In genomic region chr7:116857052-116857451, GRCh38 we compare ENCODE assay signal across 22 cellular contexts.
"Had no signal": no experiment of that assay in that cellular context is flagged by ENCODE, and none has a peak within 500 bp of the region (broad histone marks: within the 10 kb centered on the region; RNA-seq: fewer than 3 reads in every experiment).

No MANE protein-coding gene starts in this region.

- H3K36me3 Mint-ChIP-seq: memory B cell had no signal

- H3K4me3 ChIP-seq: coronary artery, dorsolateral prefrontal cortex, esophagus muscularis mucosa, gastrocnemius medialis, heart left ventricle, hepatocyte, left lung, lower lobe of right lung had no signal

- H3K27ac Mint-ChIP-seq: memory B cell had no signal

- H3K36me3 ChIP-seq: esophagus muscularis mucosa, gastrocnemius medialis, heart left ventricle, left lung, lower lobe of right lung had no signal

- H2AFZ ChIP-seq: hepatocyte had no signal

- H3K9me3 ChIP-seq: esophagus muscularis mucosa, gastrocnemius medialis, heart left ventricle, left lung, lower lobe of right lung had no signal

- H3K9me3 Mint-ChIP-seq: memory B cell had no signal

- FAIRE-seq: colon, endothelial cell of umbilical vein, islet of Langerhans, keratinocyte had no signal

- ATAC-seq: foreskin keratinocyte, gastrocnemius medialis, heart left ventricle, left cardiac atrium, left lung, left ventricle myocardium superior, lower lobe of right lung had no signal

- H3K27me3 ChIP-seq: dorsolateral prefrontal cortex, esophagus muscularis mucosa, foreskin keratinocyte, gastrocnemius medialis, heart left ventricle, hepatocyte, left lung had no signal

- DNase-seq: dermis blood vessel endothelial cell; dorsolateral prefrontal cortex; effector CD4-positive, alpha-beta T cell; effector memory CD4-positive, alpha-beta T cell; foreskin keratinocyte; gastrocnemius medialis; heart left ventricle; hypothalamus; left cardiac atrium; left lung; left ventricle myocardium superior; lower lobe of right lung; mesendoderm; midbrain had no signal

- H3K4me3 Mint-ChIP-seq: memory B cell had no signal

- H3K4me2 ChIP-seq: hepatocyte had no signal

- H3K79me2 ChIP-seq: hepatocyte had no signal

- H3K27ac ChIP-seq: coronary artery, dorsolateral prefrontal cortex, esophagus muscularis mucosa, foreskin keratinocyte, gastrocnemius medialis, heart left ventricle, hepatocyte, left lung, lower lobe of right lung had no signal
